ENCODE assay signal across 9 cellular contexts in genomic region chr3:137692803-137693431, GRCh38.
A peak's percentile ranks its signal among the peaks of the same experiment; 100 is the strongest.
DNase-seq lines count a peak whose midpoint lies in the region; ATAC-seq and TF ChIP-seq lines count a peak whose summit lies in the region.
"Had no signal": no experiment of that assay in that cellular context is flagged by ENCODE, and none has a peak within 500 bp of the region (broad histone marks: within the 10 kb centered on the region; RNA-seq: fewer than 3 reads in every experiment).

No MANE protein-coding gene starts in this region.

- no peak overlapping the region for H3K4me3 Mint-ChIP-seq in glutamatergic neuron (ENCODE audit: unreplicated experiment)

- no peak overlapping the region for H3K4me3 ChIP-seq in effector memory CD4-positive, alpha-beta T cell (ENCODE audit: insufficient read depth, low read depth, low read length, poor library complexity, severe bottlenecking)

- H3K4me1 ChIP-seq in effector memory CD4-positive, alpha-beta T cell (ENCODE audit: control insufficient read depth, insufficient read depth, low read length, poor library complexity, severe bottlenecking) = no peaks in the 10 kb centered on the region

- H3K36me3 Mint-ChIP-seq in glutamatergic neuron (ENCODE audit: unreplicated experiment) = no peaks in the 10 kb centered on the region

- DNase-seq in COLO829 (ENCODE audit: low spot score) (peak; percentile 50), NCI-H526 treated with DMSO at 0.1 percent for 48 hours (lab: John Stamatoyannopoulos, UW) (peak; percentile 42), glutamatergic neuron (peak; percentile 71), NCI-H187 treated with DMSO at 0.1 percent for 48 hours (lab: John Stamatoyannopoulos, UW) (no peak)
- no peak for DNase-seq in effector memory CD4-positive, alpha-beta T cell
- DNase-seq: activated CD4-positive, alpha-beta T cell treated with anti-CD3 and anti-CD28 coated beads, Interleukin-2, amount 50 U/mL, for 48 hours had no signal

- TF ChIP-seq CTCF in glutamatergic neuron (IDR thresholded peaks at IDR 0.05; ENCODE audit: partially characterized antibody, unreplicated experiment) = peak; percentile 72

- H3K27ac Mint-ChIP-seq in glutamatergic neuron (ENCODE audit: unreplicated experiment) = no peak overlapping the region

- ATAC-seq in GM19351 (IDR thresholded peaks at IDR 0.05; ENCODE audit: unreplicated experiment) = peak; percentile 79
- no peak for ATAC-seq in HG02938 (IDR thresholded peaks at IDR 0.05; ENCODE audit: unreplicated experiment)
- no peak for ATAC-seq in HG03095 (IDR thresholded peaks at IDR 0.05; ENCODE audit: unreplicated experiment)

- no peaks in the 10 kb centered on the region for H3K36me3 ChIP-seq in effector memory CD4-positive, alpha-beta T cell (ENCODE audit: control insufficient read depth, insufficient read depth, low read length)

- no peaks in the 10 kb centered on the region for H3K9me3 ChIP-seq in effector memory CD4-positive, alpha-beta T cell (ENCODE audit: control insufficient read depth, low read length)

- H3K27me3 ChIP-seq in effector memory CD4-positive, alpha-beta T cell (replicated peaks; ENCODE audit: control insufficient read depth, insufficient read depth, low read length, poor library complexity, severe bottlenecking) = no peaks in the 10 kb centered on the region

- H3K9me3 Mint-ChIP-seq in glutamatergic neuron (ENCODE audit: unreplicated experiment) = no peaks in the 10 kb centered on the region

- H3K4me1 Mint-ChIP-seq in glutamatergic neuron (ENCODE audit: low read depth, unreplicated experiment) = peaks cover 8% of the 10 kb centered on the region

- H3K27ac ChIP-seq in effector memory CD4-positive, alpha-beta T cell (ENCODE audit: insufficient read depth, low read length, poor library complexity, severe bottlenecking) = no peak overlapping the region

- no peaks in the 10 kb centered on the region for H3K27me3 Mint-ChIP-seq in glutamatergic neuron (ENCODE audit: unreplicated experiment)

Comparison
In these comparisons a context has a peak if more than half of its experiments do, and no peak if none do; other contexts are left out.
1. DNase-seq: peak in COLO829 (single experiment), NCI-H526 treated with DMSO at 0.1 percent for 48 hours (single experiment) and glutamatergic neuron (single experiment); none in NCI-H187 treated with DMSO at 0.1 percent for 48 hours (single experiment) and effector memory CD4-positive, alpha-beta T cell (0 of 3).